Comparison of ENCODE assay signal across 10 cellular contexts in the genomic region with DNA sequence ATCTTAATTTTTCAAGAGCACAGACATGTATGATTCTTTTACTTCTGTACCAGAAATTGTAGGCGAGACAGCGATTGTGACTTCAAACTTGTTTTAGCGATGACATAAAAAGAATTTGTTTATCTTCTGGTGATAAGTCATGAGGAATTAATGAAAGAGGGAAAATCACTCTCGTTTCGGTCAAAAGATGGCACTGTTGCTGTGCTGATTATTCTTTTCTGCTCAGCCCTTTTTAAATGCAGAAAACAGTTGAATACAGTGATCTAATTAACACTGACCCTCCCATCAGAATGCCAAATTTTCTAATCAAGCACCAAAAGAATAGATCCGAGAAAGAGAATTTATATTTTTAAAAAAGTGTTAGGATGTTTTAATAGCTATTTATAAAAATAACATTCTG. TPM values are rescaled to one million over a fixed set of nuclear protein-coding genes. Genes with fewer than 3 reads are reported as not detected.
A peak's percentile ranks its signal among the peaks of the same experiment; 100 is the strongest.
DNase-seq lines count a peak whose midpoint lies in the region; ATAC-seq, FAIRE-seq and TF ChIP-seq lines count a peak whose summit lies in the region.
"Had no signal": no experiment of that assay in that cellular context is flagged by ENCODE, and none has a peak within 500 bp of the region (broad histone marks: within the 10 kb centered on the region; RNA-seq: fewer than 3 reads in every experiment).

No MANE protein-coding gene starts in this region.

- no peaks in the 10 kb centered on the region for H4K20me1 ChIP-seq in K562 (replicated peaks; ENCODE audit: control insufficient read depth, insufficient read depth, low read length)

- in situ Hi-C loops in K562 (cut with MboI): no loop called here

- TF ChIP-seq CTCF in K562 (IDR thresholded peaks at IDR 0.05 in 2 of 3, conservative IDR thresholded peaks at IDR 0.05 in 1 of 3; ENCODE audit: insufficient read depth in 2 of 3, low read depth in 1 of 3, low read length in 3 of 3) (peak in 2 of 3 experiments; percentile 13 to 43; a peak in 2 of 6 replicates), right lobe of liver (IDR thresholded peaks at IDR 0.05) (peak in 3 of 4 donors; percentile 24 to 33 (median 28))

- DNase-seq in DMS114 treated with DMSO at 0.1 percent for 48 hours (lab: John Stamatoyannopoulos, UW; ENCODE audit: unreplicated experiment) (peak; percentile 15), M059J (ENCODE audit: low read depth) (peak; percentile 51), K562 (ENCODE audit: extremely low read depth in 1 of 4, low spot score in 3 of 4) (peak in 1 of 4 experiments; percentile 6), right lobe of liver (no peak)
- no peak for DNase-seq in stimulated activated CD4-positive, alpha-beta T cell treated with anti-CD3 and anti-CD28 coated beads, Interleukin-4, amount 100 ng/mL, for 4 hours
- no peak for DNase-seq in activated T-helper 1 cell treated with anti-CD3 and anti-CD28 coated beads, Interleukin-12 subunit alpha, Interleukin-12 subunit beta, Interleukin-2, Interleukin-4 antibody, amounts not matched to agents 30 ng/mL and 10 ng/mL and 1 ng/mL, durations not matched to agents 14 hours and 24 hours and 36 hours (ENCODE audit: low spot score)
- DNase-seq: activated naive CD8-positive, alpha-beta T cell treated with anti-CD3 and anti-CD28 coated beads for 36 hours; nephron progenitor cell had no signal

- no peak for FAIRE-seq in K562 (lab: Jason Lieb, UNC)

- no peak overlapping the region for H2AFZ ChIP-seq in K562 (ENCODE audit: low read depth, low read length)

- H3K4me1 ChIP-seq in K562 (replicated peaks in 1 of 2; ENCODE audit: control insufficient read depth in 2 of 2, insufficient read depth in 2 of 2, low read length in 2 of 2): no peaks in the 10 kb centered on the region
- no peaks in the 10 kb centered on the region for H3K4me1 ChIP-seq in right lobe of liver

- 23% methylated on average over 6 of the region's 6 CpGs for WGBS in K562 (ENCODE audit: insufficient coverage, low coverage, missing lambda C conversion rate)
- 41% methylated on average over 6 of the region's 6 CpGs for WGBS in right lobe of liver (ENCODE audit: insufficient coverage, low coverage, low lambda C conversion rate, missing lambda C conversion rate)

- CTCF ChIA-PET in K562 (lab: Yijun Ruan, JAX; ENCODE audit: low intra/inter-chr PET ratio): no interaction called here

- no peak for ATAC-seq in K562
- ATAC-seq in right lobe of liver: peak in 1 of 4 donors; percentile 29
- ATAC-seq in HG03280 (IDR thresholded peaks at IDR 0.05; ENCODE audit: unreplicated experiment): no peak
- no peak for ATAC-seq in HG03175 (IDR thresholded peaks at IDR 0.05; ENCODE audit: unreplicated experiment)

- no peaks in the 10 kb centered on the region for H3K4me1 Mint-ChIP-seq in activated T-helper 1 cell treated with anti-CD3 and anti-CD28 coated beads, Interleukin-12 subunit alpha, Interleukin-12 subunit beta, Interleukin-2, Interleukin-4 antibody, amounts not matched to agents 30 ng/mL and 10 ng/mL and 1 ng/mL, durations not matched to agents 14 hours and 24 hours and 36 hours (ENCODE audit: low read depth)
- H3K4me1 Mint-ChIP-seq: nephron progenitor cell had no signal

- TF ChIP-seq POLR2A in K562 (conservative IDR thresholded peaks at IDR 0.05): no peak
- TF ChIP-seq POLR2A in right lobe of liver (IDR thresholded peaks at IDR 0.05): no peak

- no peak overlapping the region for H3K9ac ChIP-seq in K562 (ENCODE audit: insufficient read depth in 1 of 2, low read depth in 2 of 2, low read length in 2 of 2)

- no peak for TF ChIP-seq EP300 in K562 (IDR thresholded peaks at IDR 0.05; ENCODE audit: low read length)

- H3K4me3 ChIP-seq in K562 (no peak overlapping the region), right lobe of liver (no peak overlapping the region)

- no peaks in the 10 kb centered on the region for H3K27me3 ChIP-seq in K562 (ENCODE audit: control insufficient read depth in 2 of 2, insufficient read depth in 2 of 2, low read length in 2 of 2)
- H3K27me3 ChIP-seq in right lobe of liver: no peaks in the 10 kb centered on the region

- TF ChIP-seq RAD21 in K562 (CRISPR knock-in tag; conservative IDR thresholded peaks at IDR 0.05 in 1 of 2, IDR thresholded peaks at IDR 0.05 in 1 of 2): peak; percentile 6 to 47; a peak in 2 of 4 replicates

- no TSS peak for BruUV-seq in K562 (replicated peaks; lab: Mats Ljungman, UMichigan)

- POLR2A ChIA-PET in K562 (lab: Yijun Ruan, JAX): no interaction called here

- H3K9me3 Mint-ChIP-seq in activated T-helper 1 cell treated with anti-CD3 and anti-CD28 coated beads, Interleukin-12 subunit alpha, Interleukin-12 subunit beta, Interleukin-2, Interleukin-4 antibody, amounts not matched to agents 30 ng/mL and 10 ng/mL and 1 ng/mL, durations not matched to agents 14 hours and 24 hours and 36 hours: no peaks in the 10 kb centered on the region
- H3K9me3 Mint-ChIP-seq: activated naive CD8-positive, alpha-beta T cell treated with anti-CD3 and anti-CD28 coated beads for 36 hours; nephron progenitor cell had no signal

- no peaks in the 10 kb centered on the region for H3K9me3 ChIP-seq in K562 (replicated peaks; ENCODE audit: control insufficient read depth, insufficient read depth, low read depth, low read length)
- H3K9me3 ChIP-seq in right lobe of liver: no peaks in the 10 kb centered on the region

- H3K36me3 Mint-ChIP-seq in activated T-helper 1 cell treated with anti-CD3 and anti-CD28 coated beads, Interleukin-12 subunit alpha, Interleukin-12 subunit beta, Interleukin-2, Interleukin-4 antibody, amounts not matched to agents 30 ng/mL and 10 ng/mL and 1 ng/mL, durations not matched to agents 14 hours and 24 hours and 36 hours (ENCODE audit: low read depth): peaks cover 5% of the 10 kb centered on the region

- no peaks in the 10 kb centered on the region for H3K79me2 ChIP-seq in K562 (ENCODE audit: control insufficient read depth, insufficient read depth, low read length)

- no peaks in the 10 kb centered on the region for H3K9me1 ChIP-seq in K562 (ENCODE audit: control insufficient read depth, insufficient read depth, low read length)

- intact Hi-C loops in K562 (cut with micrococcal nuclease): loop anchor here (5.0 kb wide), 1 partner anchor 117 kb away; no protein-coding TSS in a partner anchor
- intact Hi-C loops in right lobe of liver (cut with DNase I): no loop called here
- intact Hi-C loops in activated T-helper 1 cell treated with anti-CD3 and anti-CD28 coated beads, Interleukin-12 subunit alpha, Interleukin-12 subunit beta, Interleukin-2, Interleukin-4 antibody, amounts not matched to agents 30 ng/mL and 10 ng/mL and 1 ng/mL, durations not matched to agents 14 hours and 24 hours and 36 hours (cut with micrococcal nuclease): no loop called here

- H3K4me3 Mint-ChIP-seq in activated T-helper 1 cell treated with anti-CD3 and anti-CD28 coated beads, Interleukin-12 subunit alpha, Interleukin-12 subunit beta, Interleukin-2, Interleukin-4 antibody, amounts not matched to agents 30 ng/mL and 10 ng/mL and 1 ng/mL, durations not matched to agents 14 hours and 24 hours and 36 hours: no peak overlapping the region
- H3K4me3 Mint-ChIP-seq: activated naive CD8-positive, alpha-beta T cell treated with anti-CD3 and anti-CD28 coated beads for 36 hours; nephron progenitor cell had no signal

- H3K27ac Mint-ChIP-seq in activated T-helper 1 cell treated with anti-CD3 and anti-CD28 coated beads, Interleukin-12 subunit alpha, Interleukin-12 subunit beta, Interleukin-2, Interleukin-4 antibody, amounts not matched to agents 30 ng/mL and 10 ng/mL and 1 ng/mL, durations not matched to agents 14 hours and 24 hours and 36 hours: no peak overlapping the region
- H3K27ac Mint-ChIP-seq: activated naive CD8-positive, alpha-beta T cell treated with anti-CD3 and anti-CD28 coated beads for 36 hours; nephron progenitor cell had no signal

- H3K4me2 ChIP-seq in K562 (ENCODE audit: insufficient read depth, low read length): no peak overlapping the region

- H3K27ac ChIP-seq in K562 (ENCODE audit: extremely low read depth, low read depth, low read length): no peak overlapping the region
- H3K27ac ChIP-seq in right lobe of liver: no peak overlapping the region

- no peaks in the 10 kb centered on the region for H3K27me3 Mint-ChIP-seq in activated T-helper 1 cell treated with anti-CD3 and anti-CD28 coated beads, Interleukin-12 subunit alpha, Interleukin-12 subunit beta, Interleukin-2, Interleukin-4 antibody, amounts not matched to agents 30 ng/mL and 10 ng/mL and 1 ng/mL, durations not matched to agents 14 hours and 24 hours and 36 hours (ENCODE audit: insufficient read depth)
- H3K27me3 Mint-ChIP-seq: activated naive CD8-positive, alpha-beta T cell treated with anti-CD3 and anti-CD28 coated beads for 36 hours had no signal

- H3K36me3 ChIP-seq in K562 (ENCODE audit: control insufficient read depth, insufficient read depth, low read length) (no peaks in the 10 kb centered on the region), right lobe of liver (peaks cover 0 to 2% (median 0%) of the 10 kb centered on the region in 4 donors)

RNA-seq across cellular contexts. Expression of a gene that starts 52.6 kb away (rescaled TPM):
- 15.1 and 20.6 TPM in 2 replicates for total RNA-seq in M059J (2014; rRNA removed; shearing (Covaris generic))
- total RNA-seq in K562 (2011; cell fraction: chromatin; rRNA removed; ENCODE audit: low replicate concordance): 29.8 and 34.9 TPM in 2 replicates
- total RNA-seq in K562 (2011; cell fraction: nucleolus; rRNA removed): 8.5 and 20.7 TPM in 2 replicates
- total RNA-seq in K562 (2011; cell fraction: nucleoplasm; rRNA removed): 23.6 and 24.1 TPM in 2 replicates
- total RNA-seq in K562 (2014; rRNA removed) (4.4 and 4.9 TPM in 2 replicates), K562 (2014; rRNA removed; fragmentation: Illumina TruSeq; extraction: Trizol) (10.8 and 10.9 TPM in 2 replicates), K562 (2015; rRNA removed; fragmentation: Illumina TruSeq; extraction: Trizol) (9.2 and 12.3 TPM in 2 replicates), K562 (2021) (5.4 and 6.3 TPM in 2 replicates), right lobe of liver (1 to 10 TPM; 4.9 to 6.2 (median 5.6) TPM)
- polyA plus RNA-seq in K562 (2011; rRNA removed) (7.3 and 7.6 TPM in 2 replicates), K562 (2014; fragmentation: Illumina TruSeq; extraction: Trizol) (6.5 and 9.9 TPM in 2 replicates), K562 (2014; fragmentation: Nextera tagmentation; extraction: Ambion mirVana) (1 to 10 TPM; 6.9 to 8.1 TPM), K562 (2014; rRNA removed) (5.2 and 7.7 TPM in 2 replicates)
- 4.0 and 4.1 TPM in 2 replicates for polyA plus RNA-seq in K562 (2011; cell fraction: cytosol; rRNA removed)
- polyA plus RNA-seq in K562 (2011; cell fraction: nucleus; rRNA removed): 6.9 and 11.9 TPM in 2 replicates
- polyA plus RNA-seq in K562 (2012): 6.1 and 6.2 TPM in 2 replicates
- polyA minus RNA-seq in K562 (2011; rRNA and poly(A)+ RNA removed): 9.5 and 11.5 TPM in 2 replicates
- polyA minus RNA-seq in K562 (2011; cell fraction: cytosol; rRNA and poly(A)+ RNA removed): 2.3 and 6.2 TPM in 2 replicates
- polyA minus RNA-seq in K562 (2011; cell fraction: nucleus; rRNA and poly(A)+ RNA removed): 16.8 and 19.4 TPM in 2 replicates
- 18.8 and 19.7 TPM in 2 replicates for total RNA-seq in activated T-helper 1 cell treated with anti-CD3 and anti-CD28 coated beads, Interleukin-12 subunit alpha, Interleukin-12 subunit beta, Interleukin-2, Interleukin-4 antibody, amounts not matched to agents 30 ng/mL and 10 ng/mL and 1 ng/mL, durations not matched to agents 14 hours and 24 hours and 36 hours

RNA-seq across cellular contexts. Expression of a gene that starts 52.8 kb away (rescaled TPM):
- 1.9 and 3.2 TPM in 2 replicates for total RNA-seq in M059J (2014; rRNA removed; shearing (Covaris generic))
- 0.44 and 2.5 TPM in 2 replicates for total RNA-seq in K562 (2011; cell fraction: chromatin; rRNA removed; ENCODE audit: low replicate concordance)
- total RNA-seq in K562 (2011; cell fraction: nucleolus; rRNA removed): 0.92 and 1.5 TPM in 2 replicates
- total RNA-seq in K562 (2011; cell fraction: nucleoplasm; rRNA removed): 1.3 and 1.5 TPM in 2 replicates
- 0.57 and 0.64 TPM in 2 replicates for total RNA-seq in K562 (2014; rRNA removed)
- total RNA-seq in K562 (2014; rRNA removed; fragmentation: Illumina TruSeq; extraction: Trizol): 1.6 and 2.3 TPM in 2 replicates
- total RNA-seq in K562 (2015; rRNA removed; fragmentation: Illumina TruSeq; extraction: Trizol): 1.4 and 1.7 TPM in 2 replicates
- total RNA-seq in K562 (2021): 1.1 and 1.4 TPM in 2 replicates
- polyA plus RNA-seq in K562 (2011; rRNA removed): 1.4 and 1.6 TPM in 2 replicates
- polyA plus RNA-seq in K562 (2011; cell fraction: cytosol; rRNA removed): 0.31 and 0.59 TPM in 2 replicates
- 0.65 and 0.87 TPM in 2 replicates for polyA plus RNA-seq in K562 (2011; cell fraction: nucleus; rRNA removed)
- 1.2 and 1.4 TPM in 2 replicates for polyA plus RNA-seq in K562 (2012)
- 1.4 TPM in 2 replicates for polyA plus RNA-seq in K562 (2014; fragmentation: Illumina TruSeq; extraction: Trizol)
- under 1 TPM; 0.68 to 0.83 TPM for polyA plus RNA-seq in K562 (2014; fragmentation: Nextera tagmentation; extraction: Ambion mirVana)
- 0.82 and 1.1 TPM in 2 replicates for polyA plus RNA-seq in K562 (2014; rRNA removed)
- polyA minus RNA-seq in K562 (2011; rRNA and poly(A)+ RNA removed): 1.5 and 2.3 TPM in 2 replicates
- polyA minus RNA-seq in K562 (2011; cell fraction: cytosol; rRNA and poly(A)+ RNA removed): 1.0 TPM in 2 replicates
- polyA minus RNA-seq in K562 (2011; cell fraction: nucleus; rRNA and poly(A)+ RNA removed): 1.2 and 2.3 TPM in 2 replicates
- 1 to 10 TPM; 3.3 to 5.7 (median 4.1) TPM for total RNA-seq in right lobe of liver
- total RNA-seq in activated T-helper 1 cell treated with anti-CD3 and anti-CD28 coated beads, Interleukin-12 subunit alpha, Interleukin-12 subunit beta, Interleukin-2, Interleukin-4 antibody, amounts not matched to agents 30 ng/mL and 10 ng/mL and 1 ng/mL, durations not matched to agents 14 hours and 24 hours and 36 hours: 10.1 and 12.3 TPM in 2 replicates

Comparison
In these comparisons a context has a peak if more than half of its experiments do, and no peak if none do; other contexts are left out.
1. DNase-seq: peak in DMS114 treated with DMSO at 0.1 percent for 48 hours (single experiment) and M059J (single experiment); none in right lobe of liver (0 of 3), stimulated activated CD4-positive, alpha-beta T cell treated with anti-CD3 and anti-CD28 coated beads, Interleukin-4, amount 100 ng/mL, for 4 hours (0 of 2) and activated T-helper 1 cell treated with anti-CD3 and anti-CD28 coated beads, Interleukin-12 subunit alpha, Interleukin-12 subunit beta, Interleukin-2, Interleukin-4 antibody, amounts not matched to agents 30 ng/mL and 10 ng/mL and 1 ng/mL, durations not matched to agents 14 hours and 24 hours and 36 hours (single experiment).